ENCODE assay signal across 10 cellular contexts in the genomic region with DNA sequence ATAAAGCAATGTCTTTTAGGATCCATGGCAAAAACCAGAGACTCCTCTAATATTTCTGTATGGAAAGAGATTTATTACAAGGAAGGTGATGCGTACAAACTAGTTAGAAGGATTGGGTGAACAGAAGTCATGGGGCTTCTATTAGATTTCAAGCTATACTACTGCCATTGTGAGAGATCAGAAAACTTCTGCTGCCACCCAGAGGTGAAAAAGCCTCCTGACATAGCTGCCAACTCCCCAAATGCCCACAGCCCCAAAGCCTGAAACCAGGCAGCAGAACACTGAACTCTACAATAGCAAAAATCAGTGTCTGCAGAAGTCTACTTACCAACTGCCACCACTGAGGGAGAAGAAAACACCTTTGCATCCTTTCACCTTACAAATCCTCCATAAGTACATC.
DNase-seq lines count a peak whose midpoint lies in the region; ATAC-seq, FAIRE-seq and TF ChIP-seq lines count a peak whose summit lies in the region.
"Had no signal": no experiment of that assay in that cellular context is flagged by ENCODE, and none has a peak within 500 bp of the region (broad histone marks: within the 10 kb centered on the region; RNA-seq: fewer than 3 reads in every experiment).

No MANE protein-coding gene starts in this region.

- no peak for FAIRE-seq in urothelium cell line (lab: Jason Lieb, UNC)

- no peaks in the 10 kb centered on the region for H3K27me3 Mint-ChIP-seq in endothelial cell (ENCODE audit: unreplicated experiment)

- H3K27ac ChIP-seq in left ventricle myocardium inferior (replicated peaks) (no peak overlapping the region), heart left ventricle (no peak overlapping the region)

- no peaks in the 10 kb centered on the region for H3K27me3 ChIP-seq in left ventricle myocardium inferior (ENCODE audit: low read depth)
- H3K27me3 ChIP-seq in heart left ventricle: no peaks in the 10 kb centered on the region

- H3K4me3 ChIP-seq in left ventricle myocardium inferior (no peak overlapping the region), heart left ventricle (no peak overlapping the region)

- no peak for ATAC-seq in heart left ventricle
- no peak for ATAC-seq in omental fat pad (ENCODE audit: low FRiP score)

- H3K36me3 ChIP-seq in left ventricle myocardium inferior: no peaks in the 10 kb centered on the region
- no peaks in the 10 kb centered on the region for H3K36me3 ChIP-seq in heart left ventricle

- no peak for DNase-seq in left ventricle myocardium inferior
- no peak for DNase-seq in heart left ventricle
- peak; percentile 10 for DNase-seq in NCI-H748 treated with DMSO at 0.1 percent for 48 hours (lab: John Stamatoyannopoulos, UW)
- peak; percentile 54 for DNase-seq in endothelial cell (ENCODE audit: low spot score)
- peak; percentile 29 for DNase-seq in urothelium cell line (ENCODE audit: low spot score)
- DNase-seq in omental fat pad (ENCODE audit: low spot score): no peak
- no peak for DNase-seq in activated effector memory CD4-positive, alpha-beta T cell treated with Interleukin-2 at 50 U/mL for 16 hours
- no peak for DNase-seq in HuH-7.5 (ENCODE audit: low spot score)
- DNase-seq: activated naive CD4-positive, alpha-beta T cell; EL had no signal

- 60 to 86% (median 72%) methylated on average over 1 of the region's 1 CpG for WGBS in heart left ventricle, 4 donors

- no peaks in the 10 kb centered on the region for H3K36me3 Mint-ChIP-seq in endothelial cell (ENCODE audit: low read depth, unreplicated experiment)

- H3K4me1 ChIP-seq in left ventricle myocardium inferior: no peaks in the 10 kb centered on the region
- H3K4me1 ChIP-seq in heart left ventricle: no peaks in the 10 kb centered on the region

- H3K9me3 Mint-ChIP-seq in endothelial cell (ENCODE audit: unreplicated experiment): no peaks in the 10 kb centered on the region

- H3K27ac Mint-ChIP-seq in endothelial cell (ENCODE audit: unreplicated experiment): no peak overlapping the region

- H3K4me1 Mint-ChIP-seq in endothelial cell (ENCODE audit: unreplicated experiment): no peaks in the 10 kb centered on the region

- TF ChIP-seq POLR2A in heart left ventricle (IDR thresholded peaks at IDR 0.05): no peak

- TF ChIP-seq CTCF in left ventricle myocardium inferior (IDR thresholded peaks at IDR 0.05; ENCODE audit: borderline replicate concordance) (peak; percentile 42), heart left ventricle (IDR thresholded peaks at IDR 0.05) (peak in 6 of 12 donors; percentile 4 to 26 (median 16)), endothelial cell (IDR thresholded peaks at IDR 0.05; ENCODE audit: unreplicated experiment) (peak; percentile 41), omental fat pad (IDR thresholded peaks at IDR 0.05) (no peak)

- intact Hi-C loops in left ventricle myocardium inferior (cut with micrococcal nuclease): no loop called here
- intact Hi-C loops in heart left ventricle (cut with DNase I): no loop called here

- no peak overlapping the region for H3K4me3 Mint-ChIP-seq in endothelial cell (ENCODE audit: unreplicated experiment)

- no peaks in the 10 kb centered on the region for H3K9me3 ChIP-seq in left ventricle myocardium inferior (replicated peaks)
- no peaks in the 10 kb centered on the region for H3K9me3 ChIP-seq in heart left ventricle

Comparison
In these comparisons a context has a peak if more than half of its experiments do, and no peak if none do; other contexts are left out.
1. DNase-seq: peak in NCI-H748 treated with DMSO at 0.1 percent for 48 hours (single experiment), endothelial cell (single experiment) and urothelium cell line (single experiment); none in left ventricle myocardium inferior (single experiment), heart left ventricle (0 of 5), omental fat pad (single experiment), activated effector memory CD4-positive, alpha-beta T cell treated with Interleukin-2 at 50 U/mL for 16 hours (single experiment) and HuH-7.5 (single experiment).
2. CTCF ChIP-seq: peak in left ventricle myocardium inferior (single experiment) and endothelial cell (single experiment); none in omental fat pad (0 of 3).